11 cellular contexts compared by ENCODE assay signal in the genomic region with DNA sequence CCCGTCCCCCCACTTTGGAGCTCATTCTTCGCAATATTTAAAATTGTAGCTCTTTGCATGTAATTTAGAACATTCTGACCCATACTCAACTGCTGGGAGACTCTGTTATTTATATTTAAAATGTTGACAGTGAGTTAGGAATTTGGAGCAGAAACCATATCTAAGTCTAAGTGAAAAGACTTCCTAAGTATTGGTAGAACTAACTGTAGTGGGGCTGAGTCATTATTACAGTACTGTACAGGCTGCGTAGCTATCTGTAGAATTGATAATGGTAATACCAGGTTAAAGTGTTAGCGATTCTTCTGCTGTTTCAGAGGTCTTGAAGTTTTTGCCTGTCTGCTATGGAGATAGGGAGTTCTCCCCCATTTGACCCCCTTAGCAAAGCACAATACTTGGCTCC. TPM values are rescaled to one million over a fixed set of nuclear protein-coding genes. Genes with fewer than 3 reads are reported as not detected.
A peak's percentile ranks its signal among the peaks of the same experiment; 100 is the strongest.
DNase-seq lines count a peak whose midpoint lies in the region; ATAC-seq and TF ChIP-seq lines count a peak whose summit lies in the region.
"Had no signal": no experiment of that assay in that cellular context is flagged by ENCODE, and none has a peak within 500 bp of the region (broad histone marks: within the 10 kb centered on the region; RNA-seq: fewer than 3 reads in every experiment).

No MANE protein-coding gene starts in this region.

- no peak overlapping the region for H3K27ac Mint-ChIP-seq in activated naive CD8-positive, alpha-beta T cell treated with anti-CD3 and anti-CD28 coated beads, Interleukin-2, amount 10 ng/mL, durations not matched to agents 7 days and 5 days

- intact Hi-C loops in lower lobe of right lung (cut with DNase I): no loop called here

- H3K36me3 ChIP-seq in lower lobe of right lung: no peaks in the 10 kb centered on the region
- H3K36me3 ChIP-seq: esophagus squamous epithelium had no signal

- H3K9me3 ChIP-seq in AG04450 (ENCODE audit: control insufficient read depth, insufficient read depth, low read length) (no peaks in the 10 kb centered on the region; the same call in 1 of the 2 replicates), lower lobe of right lung (no peaks in the 10 kb centered on the region)
- H3K9me3 ChIP-seq: esophagus squamous epithelium had no signal

- H3K4me1 ChIP-seq in lower lobe of right lung: peaks cover 54% of the 10 kb centered on the region

- POLR2A ChIA-PET in AG04450 (lab: Yijun Ruan, JAX): interaction anchor here (0.7 to 1.6 kb wide), 2 partner anchors 18 to 42 kb away, joined by 3 to 4 read pairs; no protein-coding TSS in a partner anchor
- POLR2A ChIA-PET in activated naive CD8-positive, alpha-beta T cell treated with anti-CD3 and anti-CD28 coated beads, Interleukin-2, amount 10 ng/mL, durations not matched to agents 7 days and 5 days (lab: Charles Lee): interaction anchor here (2.3 to 3.8 kb wide), 3 partner anchors 9 to 41 kb away, joined by 11 to 22 read pairs (median 22); no protein-coding TSS in a partner anchor

- ATAC-seq in activated naive CD8-positive, alpha-beta T cell treated with anti-CD3 and anti-CD28 coated beads, Interleukin-2, amount 10 ng/mL, durations not matched to agents 7 days and 5 days (ENCODE audit: low read depth): no peak
- ATAC-seq in lower lobe of right lung: no peak

- H3K27ac ChIP-seq in AG04450 (ENCODE audit: low read depth, low read length) (no peak overlapping the region), lower lobe of right lung (no peak overlapping the region)
- H3K27ac ChIP-seq: esophagus squamous epithelium had no signal

- CTCF ChIA-PET in AG04450 (lab: Charles Lee): interaction anchor here (0.6 to 1.8 kb wide), 5 partner anchors 41 to 1768 kb away, joined by 3 to 17 read pairs (median 7); no protein-coding TSS in a partner anchor

- TF ChIP-seq CTCF in AG04450 (IDR thresholded peaks at IDR 0.05; ENCODE audit: low read depth, low read length) (no peak), HFF-Myc (IDR thresholded peaks at IDR 0.05; ENCODE audit: low read depth, low read length, missing control alignments) (no peak), lower lobe of right lung (IDR thresholded peaks at IDR 0.05) (no peak)

- H3K4me3 ChIP-seq in AG04450 (ENCODE audit: low read depth, low read length): peak overlapping the region; percentile 89
- H3K4me3 ChIP-seq in HFF-Myc (replicated peaks; ENCODE audit: low read depth, low read length): peak overlapping the region; percentile 80
- H3K4me3 ChIP-seq in lower lobe of right lung: peak overlapping the region; percentile 5

- peaks cover 64% of the 10 kb centered on the region for H3K4me1 Mint-ChIP-seq in activated naive CD8-positive, alpha-beta T cell treated with anti-CD3 and anti-CD28 coated beads, Interleukin-2, amount 10 ng/mL, durations not matched to agents 7 days and 5 days

- H3K27me3 Mint-ChIP-seq in activated naive CD8-positive, alpha-beta T cell treated with anti-CD3 and anti-CD28 coated beads, Interleukin-2, amount 10 ng/mL, durations not matched to agents 7 days and 5 days: no peaks in the 10 kb centered on the region

- H3K9me3 Mint-ChIP-seq in activated naive CD8-positive, alpha-beta T cell treated with anti-CD3 and anti-CD28 coated beads, Interleukin-2, amount 10 ng/mL, durations not matched to agents 7 days and 5 days: no peaks in the 10 kb centered on the region

- peaks cover 61% of the 10 kb centered on the region for H3K36me3 Mint-ChIP-seq in activated naive CD8-positive, alpha-beta T cell treated with anti-CD3 and anti-CD28 coated beads, Interleukin-2, amount 10 ng/mL, durations not matched to agents 7 days and 5 days

- H3K4me3 Mint-ChIP-seq in activated naive CD8-positive, alpha-beta T cell treated with anti-CD3 and anti-CD28 coated beads, Interleukin-2, amount 10 ng/mL, durations not matched to agents 7 days and 5 days: peak overlapping the region; percentile 82

- DNase-seq in AG04450 (ENCODE audit: low read depth, low spot score) (no peak), HFF-Myc (ENCODE audit: extremely low read depth, low read depth) (no peak), lower lobe of right lung (no peak), DMS53 treated with DMSO at 0.1 percent for 48 hours (lab: John Stamatoyannopoulos, UW; ENCODE audit: unreplicated experiment) (no peak), SHP77 treated with DMSO at 0.1 percent for 48 hours (lab: John Stamatoyannopoulos, UW) (no peak), NCI-H1092 treated with DMSO at 0.1 percent for 48 hours (lab: John Stamatoyannopoulos, UW) (no peak), ecto neural progenitor cell (ENCODE audit: low spot score) (no peak)
- no peak for DNase-seq in activated naive CD8-positive, alpha-beta T cell treated with anti-CD3 and anti-CD28 coated beads, Interleukin-2, amount 10 ng/mL, durations not matched to agents 7 days and 5 days
- DNase-seq: activated naive CD4-positive, alpha-beta T cell treated with anti-CD3 and anti-CD28 coated beads, Interleukin-2, amount 50 U/mL, for 16 hours; esophagus squamous epithelium; retina had no signal

- H3K27me3 ChIP-seq in AG04450 (ENCODE audit: control insufficient read depth, insufficient read depth, low read length) (no peaks in the 10 kb centered on the region), lower lobe of right lung (ENCODE audit: low read depth) (no peaks in the 10 kb centered on the region)
- H3K27me3 ChIP-seq: esophagus squamous epithelium had no signal

RNA-seq across cellular contexts. Expression of a gene that starts 3.6 kb away (rescaled TPM):
- 29.1 and 36.1 TPM in 2 replicates for polyA plus RNA-seq in AG04450 (2011; rRNA removed)
- 29.1 and 36.9 TPM in 2 replicates for polyA minus RNA-seq in AG04450 (2011; rRNA and poly(A)+ RNA removed)
- total RNA-seq in activated naive CD8-positive, alpha-beta T cell treated with anti-CD3 and anti-CD28 coated beads, Interleukin-2, amount 10 ng/mL, durations not matched to agents 7 days and 5 days: 10 to 100 TPM; 72.6 to 75.2 TPM
- 52.0 TPM for total RNA-seq in lower lobe of right lung

Comparison
In these comparisons a context has a peak if more than half of its experiments do, and no peak if none do; other contexts are left out.
1. H3K4me3 ChIP-seq: peak in every context shown above with its lines; median percentile 89 in AG04450; 80 in HFF-Myc; 5 in lower lobe of right lung.